In genomic region chr4:61740950-61741638, GRCh38 we compare ENCODE assay signal across 13 cellular contexts.
DNase-seq lines count a peak whose midpoint lies in the region; ATAC-seq and TF ChIP-seq lines count a peak whose summit lies in the region.
"Had no signal": no experiment of that assay in that cellular context is flagged by ENCODE, and none has a peak within 500 bp of the region (broad histone marks: within the 10 kb centered on the region; RNA-seq: fewer than 3 reads in every experiment).

No MANE protein-coding gene starts in this region.

- H3K9me3 ChIP-seq in tibial nerve, result peaks cover 0 to 8% (median 0%) of the 10 kb centered on the region in 4 donors
- peaks cover 2% of the 10 kb centered on the region for H3K9me3 ChIP-seq in aorta (ENCODE audit: control insufficient read depth, low read length)

- H3K4me1 ChIP-seq in tibial nerve (no peaks in the 10 kb centered on the region), aorta (ENCODE audit: control insufficient read depth in 1 of 2, insufficient read depth in 2 of 2, low read length in 2 of 2) (no peaks in the 10 kb centered on the region)
- H3K4me1 ChIP-seq: upper lobe of left lung had no signal

- H3K36me3 ChIP-seq in tibial nerve, result no peaks in the 10 kb centered on the region
- no peaks in the 10 kb centered on the region for H3K36me3 ChIP-seq in aorta (ENCODE audit: control insufficient read depth in 1 of 2, insufficient read depth in 2 of 2, low read length in 1 of 2)
- H3K36me3 ChIP-seq: upper lobe of left lung had no signal

- peak; percentile 14 for DNase-seq in NCI-H748 (lab: John Stamatoyannopoulos, UW; ENCODE audit: unreplicated experiment)
- no peak for DNase-seq in NCI-H748 treated with DMSO at 0.1 percent for 48 hours (lab: John Stamatoyannopoulos, UW)
- DNase-seq in astrocyte of the hippocampus (ENCODE audit: low read depth, low spot score), result peak; percentile 24
- DNase-seq in left lobe of liver (ENCODE audit: low spot score), result no peak
- no peak for DNase-seq in tibial nerve (ENCODE audit: low spot score in 2 of 2)
- DNase-seq in lower leg skin (ENCODE audit: low spot score in 2 of 2), result no peak
- DNase-seq in aorta, result no peak
- DNase-seq in NCI-H187 (lab: John Stamatoyannopoulos, UW), result no peak
- DNase-seq: effector memory CD8-positive, alpha-beta T cell; NCI-H187 treated with DMSO at 0.1 percent for 48 hours; upper lobe of left lung had no signal

- TF ChIP-seq EP300 in tibial nerve (IDR thresholded peaks at IDR 0.05), result no peak

- 38 to 39% methylated on average over 4 of the region's 4 CpGs for WGBS in tibial nerve, 2 donors
- 25% methylated on average over 4 of the region's 4 CpGs for WGBS in lower leg skin, 2 donors
- 22 to 31% methylated on average over 4 of the region's 4 CpGs for WGBS in aorta, 2 donors

- peak; percentile 92 for ATAC-seq in left lobe of liver
- no peak for ATAC-seq in aorta (ENCODE audit: low FRiP score)
- ATAC-seq: effector memory CD8-positive, alpha-beta T cell; HCT116; sciatic nerve had no signal

- H3K4me3 ChIP-seq in tibial nerve, result no peak overlapping the region
- H3K4me3 ChIP-seq in lower leg skin (ENCODE audit: low read depth, poor library complexity, severe bottlenecking), result no peak overlapping the region
- H3K4me3 ChIP-seq in aorta (ENCODE audit: low read length in 2 of 2), result no peak overlapping the region
- H3K4me3 ChIP-seq: upper lobe of left lung had no signal

- H3K27ac ChIP-seq in tibial nerve, result no peak overlapping the region
- no peak overlapping the region for H3K27ac ChIP-seq in aorta (ENCODE audit: low read depth in 1 of 2, low read length in 2 of 2)
- H3K27ac ChIP-seq: upper lobe of left lung had no signal

- H3K27me3 ChIP-seq in tibial nerve (no peaks in the 10 kb centered on the region), aorta (ENCODE audit: control insufficient read depth in 1 of 2, insufficient read depth in 2 of 2, low read length in 1 of 2) (no peaks in the 10 kb centered on the region)
- H3K27me3 ChIP-seq: upper lobe of left lung had no signal

- peak in 3 of 5 experiments; percentile 14 to 29 (median 16) for TF ChIP-seq CTCF in tibial nerve (IDR thresholded peaks at IDR 0.05)
- no peak for TF ChIP-seq CTCF in lower leg skin (IDR thresholded peaks at IDR 0.05)

- intact Hi-C loops in lower leg skin (cut with DNase I; ENCODE audit: low total_unique reads), result no loop called here
- intact Hi-C loops in aorta (cut with DNase I), result no loop called here

- TF ChIP-seq POLR2A in tibial nerve (IDR thresholded peaks at IDR 0.05) (no peak), lower leg skin (IDR thresholded peaks at IDR 0.05) (no peak)

Comparison
In these comparisons a context has a peak if more than half of its experiments do, and no peak if none do; other contexts are left out.
1. DNase-seq: peak in NCI-H748 (single experiment) and astrocyte of the hippocampus (single experiment); none in NCI-H748 treated with DMSO at 0.1 percent for 48 hours (single experiment), left lobe of liver (single experiment), tibial nerve (0 of 2), lower leg skin (0 of 2), aorta (0 of 2) and NCI-H187 (0 of 2).
2. CTCF ChIP-seq: peak in tibial nerve (3 of 5); none in lower leg skin (0 of 3).